Comparison of ENCODE assay signal across 22 cellular contexts in genomic region chr3:142000341-142000870, GRCh38.
"Had no signal": no experiment of that assay in that cellular context is flagged by ENCODE, and none has a peak within 500 bp of the region (broad histone marks: within the 10 kb centered on the region; RNA-seq: fewer than 3 reads in every experiment).

No MANE protein-coding gene starts in this region.

- H3K27me3 ChIP-seq: gastroesophageal sphincter, right lobe of liver, upper lobe of left lung had no signal

- DNase-seq: activated B cell treated with CpG ODN at 0.5 μM for 24 hours; activated CD4-positive, alpha-beta T cell treated with anti-CD3 and anti-CD28 coated beads for 36 hours; activated CD4-positive, alpha-beta T cell treated with anti-CD3 and anti-CD28 coated beads, Interleukin-2, amount 50 U/mL, for 48 hours; activated CD8-positive, alpha-beta memory T cell treated with anti-CD3 and anti-CD28 coated beads, Interleukin-2, amount 50 U/mL, for 48 hours; activated naive CD4-positive, alpha-beta T cell treated with anti-CD3 and anti-CD28 coated beads for 36 hours; activated naive CD8-positive, alpha-beta T cell treated with anti-CD3 and anti-CD28 coated beads, Interleukin-2, amount 10 ng/mL, durations not matched to agents 7 days and 5 days; activated T-cell treated with anti-CD3 and anti-CD28 coated beads, Interleukin-2, amount 50 U/mL, for 48 hours; amniotic stem cell; effector CD4-positive, alpha-beta T cell; erythroblast; head of caudate nucleus; hypothalamus; left ventricle myocardium inferior; nephron progenitor cell; right lobe of liver; small intestine; stimulated activated CD8-positive, alpha-beta memory T cell treated with anti-CD3 and anti-CD28 coated beads, Interleukin-4, amount 100 ng/mL, for 48 hours; stimulated activated naive B cell treated with anti-CD40 and anti-IgM and Interleukin-4, amounts not matched to agents 10 μg/mL and 1 μg/mL and 100 μg/mL, for 72 hours; T1000; upper lobe of left lung had no signal

- ATAC-seq: activated CD4-positive, alpha-beta T cell treated with anti-CD3 and anti-CD28 coated beads for 36 hours; gastroesophageal sphincter; right lobe of liver; stimulated activated naive B cell treated with anti-CD40 and anti-IgM and Interleukin-4, amounts not matched to agents 10 μg/mL and 1 μg/mL and 100 μg/mL, for 72 hours had no signal

- H3K36me3 ChIP-seq: upper lobe of left lung had no signal

- FAIRE-seq: small intestine had no signal

- H3K27ac ChIP-seq: gastroesophageal sphincter, left ventricle myocardium inferior, parathyroid adenoma, right lobe of liver, upper lobe of left lung had no signal

- H3K9me3 ChIP-seq: gastroesophageal sphincter, left ventricle myocardium inferior, right lobe of liver, upper lobe of left lung had no signal

- H3K4me1 ChIP-seq: right lobe of liver, upper lobe of left lung had no signal

- H3K4me3 ChIP-seq: gastroesophageal sphincter, left ventricle myocardium inferior, right lobe of liver, upper lobe of left lung had no signal
